In the genomic region with DNA sequence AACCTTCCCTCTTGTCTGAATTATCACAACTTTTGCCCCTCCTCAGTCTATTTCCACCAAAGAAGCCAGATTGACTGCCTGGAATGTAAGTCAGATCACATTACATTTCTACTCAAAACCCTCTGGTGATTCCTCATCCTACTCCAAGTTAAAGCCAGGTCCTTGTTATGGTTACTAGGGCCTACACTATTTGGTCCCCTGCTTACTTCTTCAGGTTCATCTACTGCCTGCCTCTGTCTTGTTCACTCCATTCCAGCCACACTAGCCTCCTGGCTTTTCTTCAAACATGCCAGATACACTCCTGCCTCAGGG, we compare ENCODE assay signal across 18 cellular contexts. TPM values are rescaled to one million over a fixed set of nuclear protein-coding genes. Genes with fewer than 3 reads are reported as not detected.
DNase-seq lines count a peak whose midpoint lies in the region; ATAC-seq and TF ChIP-seq lines count a peak whose summit lies in the region.
"Had no signal": no experiment of that assay in that cellular context is flagged by ENCODE, and none has a peak within 500 bp of the region (broad histone marks: within the 10 kb centered on the region; RNA-seq: fewer than 3 reads in every experiment).

No MANE protein-coding gene starts in this region.

- H3K9ac ChIP-seq in MM.1S (ENCODE audit: low read length), result no peak overlapping the region

- TF ChIP-seq CTCF in AG04449 (IDR thresholded peaks at IDR 0.05; ENCODE audit: insufficient read depth, low read length, missing control alignments), result no peak
- TF ChIP-seq CTCF in foreskin keratinocyte (conservative IDR thresholded peaks at IDR 0.05), result no peak
- no peak for TF ChIP-seq CTCF in MM.1S (IDR thresholded peaks at IDR 0.05; ENCODE audit: low read length)

- no peaks in the 10 kb centered on the region for H3K9me3 Mint-ChIP-seq in CD8-positive, alpha-beta memory T cell
- H3K9me3 Mint-ChIP-seq in activated CD4-positive, alpha-beta memory T cell treated with anti-CD3 and anti-CD28 coated beads for 36 hours, result no peaks in the 10 kb centered on the region

- no peaks in the 10 kb centered on the region for H3K9me2 ChIP-seq in MM.1S (replicated peaks; ENCODE audit: insufficient read depth, low read length)

- POLR2A ChIA-PET in AG04449 (lab: Yijun Ruan, JAX), result no interaction called here
- POLR2A ChIA-PET in CD8-positive, alpha-beta memory T cell (lab: Charles Lee), result no interaction called here
- POLR2A ChIA-PET in activated CD4-positive, alpha-beta memory T cell treated with anti-CD3 and anti-CD28 coated beads for 36 hours (lab: Charles Lee), result interaction anchor here (1.6 kb wide), 1 partner anchor 12 kb away, joined by 7 read pairs; no protein-coding TSS in a partner anchor

- H4K20me1 ChIP-seq in MM.1S (ENCODE audit: insufficient read depth, low read length), result no peaks in the 10 kb centered on the region

- H3K36me3 Mint-ChIP-seq in CD8-positive, alpha-beta memory T cell, result peaks cover 3 to 78% (median 26%) of the 10 kb centered on the region in 3 donors
- H3K36me3 Mint-ChIP-seq in activated CD4-positive, alpha-beta memory T cell treated with anti-CD3 and anti-CD28 coated beads for 36 hours, result peaks cover 4% of the 10 kb centered on the region

- no peak overlapping the region for H3K4me3 Mint-ChIP-seq in CD8-positive, alpha-beta memory T cell
- no peak overlapping the region for H3K4me3 Mint-ChIP-seq in activated CD4-positive, alpha-beta memory T cell treated with anti-CD3 and anti-CD28 coated beads for 36 hours

- H3K27ac ChIP-seq in CD8-positive, alpha-beta memory T cell (ENCODE audit: low read depth, low read length), result no peak overlapping the region
- no peak overlapping the region for H3K27ac ChIP-seq in foreskin keratinocyte
- H3K27ac ChIP-seq in MM.1S (ENCODE audit: low read length), result no peak overlapping the region

- H3K27me3 ChIP-seq in CD8-positive, alpha-beta memory T cell (ENCODE audit: insufficient read depth, low read length, poor library complexity, severe bottlenecking), result no peaks in the 10 kb centered on the region
- H3K27me3 ChIP-seq in foreskin keratinocyte, result no peaks in the 10 kb centered on the region
- H3K27me3 ChIP-seq in MM.1S (replicated peaks; ENCODE audit: insufficient read depth, low read length), result no peaks in the 10 kb centered on the region

- 0 out of 2 replicates have a peak, but pooled peaks cover 3% of the 10 kb centered on the region for H3K79me2 ChIP-seq in MM.1S (ENCODE audit: low read length)

- H3K27me3 Mint-ChIP-seq in CD8-positive, alpha-beta memory T cell, result no peaks in the 10 kb centered on the region
- H3K27me3 Mint-ChIP-seq in activated CD4-positive, alpha-beta memory T cell treated with anti-CD3 and anti-CD28 coated beads for 36 hours, result no peaks in the 10 kb centered on the region

- peaks cover 5 to 12% (median 6%) of the 10 kb centered on the region in 3 donors for H3K4me1 Mint-ChIP-seq in CD8-positive, alpha-beta memory T cell
- H3K4me1 Mint-ChIP-seq in activated CD4-positive, alpha-beta memory T cell treated with anti-CD3 and anti-CD28 coated beads for 36 hours (ENCODE audit: low read depth), result peaks cover 22% of the 10 kb centered on the region

- CTCF ChIA-PET in AG04449 (lab: Yijun Ruan, JAX), result interaction anchor here (1.0 to 1.3 kb wide), 3 partner anchors 9 to 14 kb away, joined by 3 to 6 read pairs (median 5); no protein-coding TSS in a partner anchor
- CTCF ChIA-PET in CD8-positive, alpha-beta memory T cell (lab: Charles Lee), result interaction anchor here (1.2 to 3.8 kb wide), 3 partner anchors 9 to 48 kb away, joined by 4 to 17 read pairs (median 5); partner anchors contain the start of gene GNPTAB
- CTCF ChIA-PET in activated CD4-positive, alpha-beta memory T cell treated with anti-CD3 and anti-CD28 coated beads for 36 hours (lab: Charles Lee), result interaction anchor here (1.2 kb wide), 2 partner anchors 11 to 58 kb away, joined by 3 to 5 read pairs; no protein-coding TSS in a partner anchor

- peak; percentile 15 for ATAC-seq in foreskin keratinocyte

- no peaks in the 10 kb centered on the region for H3K9me3 ChIP-seq in CD8-positive, alpha-beta memory T cell (ENCODE audit: low read length)
- H3K9me3 ChIP-seq in MM.1S (replicated peaks; ENCODE audit: insufficient read depth, low read length), result no peaks in the 10 kb centered on the region
- H3K9me3 ChIP-seq: prostate gland had no signal

- DNase-seq in AG04449 (ENCODE audit: low read depth, low spot score) (peak; percentile 12), foreskin keratinocyte (no peak), NCI-H1436 (lab: John Stamatoyannopoulos, UW) (no peak), RKO (ENCODE audit: low spot score) (no peak), MM.1S (no peak), cerebellar nuclear complex (lab: John Stamatoyannopoulos, UW) (no peak)
- no peak for DNase-seq in CD8-positive, alpha-beta memory T cell
- no peak for DNase-seq in activated CD4-positive, alpha-beta memory T cell treated with anti-CD3 and anti-CD28 coated beads for 36 hours
- DNase-seq: activated CD8-positive, alpha-beta memory T cell treated with anti-CD3 and anti-CD28 coated beads, Interleukin-2, amount 50 U/mL, for 48 hours; C1 segment of cervical spinal cord; effector CD8-positive, alpha-beta T cell; GDM1; Karpas-422; kidney; NCI-H187 treated with DMSO at 0.1 percent for 48 hours; RPMI8226 had no signal

- peaks cover 11% of the 10 kb centered on the region for H3K36me3 ChIP-seq in CD8-positive, alpha-beta memory T cell (ENCODE audit: insufficient read depth, low read length)
- no peaks in the 10 kb centered on the region; the same call in 1 of the 2 replicates for H3K36me3 ChIP-seq in MM.1S (replicated peaks; ENCODE audit: insufficient read depth, low read length)
- H3K36me3 ChIP-seq: prostate gland had no signal

- H3K4me1 ChIP-seq in CD8-positive, alpha-beta memory T cell (ENCODE audit: insufficient read depth, low read length), result no peaks in the 10 kb centered on the region
- no peaks in the 10 kb centered on the region for H3K4me1 ChIP-seq in foreskin keratinocyte
- H3K4me1 ChIP-seq in MM.1S (ENCODE audit: low read length), result peaks cover 19% of the 10 kb centered on the region

- intact Hi-C loops in activated CD4-positive, alpha-beta memory T cell treated with anti-CD3 and anti-CD28 coated beads for 36 hours (cut with micrococcal nuclease), result loop anchor here (1.0 to 2.0 kb wide), 3 partner anchors 11 to 48 kb away; partner anchors contain the start of gene GNPTAB

- H2AFZ ChIP-seq in MM.1S (ENCODE audit: low read length), result no peak overlapping the region

- H3K4me3 ChIP-seq in AG04449 (ENCODE audit: low read depth, low read length) (no peak overlapping the region), MM.1S (ENCODE audit: low read length) (no peak overlapping the region)
- no peak overlapping the region for H3K4me3 ChIP-seq in CD8-positive, alpha-beta memory T cell (ENCODE audit: low read length)
- H3K4me3 ChIP-seq: prostate gland had no signal

- H3F3A ChIP-seq in MM.1S (ENCODE audit: insufficient read depth, low read length), result peaks cover 7% of the 10 kb centered on the region; the same call in 1 of the 2 replicates

- peak overlapping the region in 5 of 8 donors; percentile 2 to 63 (median 45) for H3K27ac Mint-ChIP-seq in CD8-positive, alpha-beta memory T cell
- H3K27ac Mint-ChIP-seq in activated CD4-positive, alpha-beta memory T cell treated with anti-CD3 and anti-CD28 coated beads for 36 hours, result peak overlapping the region; percentile 18

- no peak overlapping the region for H3K4me2 ChIP-seq in MM.1S (ENCODE audit: low read depth, low read length)

RNA-seq across cellular contexts. Expression of gene SYCP3, which starts 43.2 kb away (rescaled TPM):
- total RNA-seq in CD8-positive, alpha-beta memory T cell, result under 1 TPM; 0.22 to 0.27 TPM
- polyA plus RNA-seq in CD8-positive, alpha-beta memory T cell, result 0.14 TPM
- under 1 TPM in 1 of 2 experiments, not detected in 1; 0.07 TPM for total RNA-seq in activated CD4-positive, alpha-beta memory T cell treated with anti-CD3 and anti-CD28 coated beads for 36 hours
- total RNA-seq in foreskin keratinocyte, result 0.07 and 0.17 TPM in 2 replicates
- polyA plus RNA-seq in foreskin keratinocyte, result 0.07 TPM in 1 of 2 replicates, not detected in the other
- total RNA-seq: glomerular endothelial cell had no signal

RNA-seq across cellular contexts. Expression of gene GNPTAB, which starts 48.3 kb away (rescaled TPM):
- total RNA-seq in CD8-positive, alpha-beta memory T cell, result 10 to 100 TPM; 62.1 to 64.7 TPM
- 49.7 TPM for polyA plus RNA-seq in CD8-positive, alpha-beta memory T cell
- total RNA-seq in activated CD4-positive, alpha-beta memory T cell treated with anti-CD3 and anti-CD28 coated beads for 36 hours, result 10 to 100 TPM; 19.6 to 20.2 TPM
- 32.7 and 33.7 TPM in 2 replicates for total RNA-seq in foreskin keratinocyte
- polyA plus RNA-seq in foreskin keratinocyte, result 8.6 and 10.1 TPM in 2 replicates
